In genomic region chr6:3651698-3652229, GRCh38 we compare ENCODE assay signal across 21 cellular contexts.
DNase-seq lines count a peak whose midpoint lies in the region; ATAC-seq, FAIRE-seq and TF ChIP-seq lines count a peak whose summit lies in the region.
"Had no signal": no experiment of that assay in that cellular context is flagged by ENCODE, and none has a peak within 500 bp of the region (broad histone marks: within the 10 kb centered on the region; RNA-seq: fewer than 3 reads in every experiment).

No MANE protein-coding gene starts in this region.

- TF ChIP-seq CTCF in K562 (IDR thresholded peaks at IDR 0.05 in 2 of 3, conservative IDR thresholded peaks at IDR 0.05 in 1 of 3; ENCODE audit: insufficient read depth in 2 of 3, low read depth in 1 of 3, low read length in 3 of 3), result no peak
- no peak for TF ChIP-seq CTCF in esophagus muscularis mucosa (IDR thresholded peaks at IDR 0.05)
- no peak for TF ChIP-seq CTCF in upper lobe of right lung (IDR thresholded peaks at IDR 0.05)
- TF ChIP-seq CTCF in Calu3 (IDR thresholded peaks at IDR 0.05; ENCODE audit: unreplicated experiment), result no peak

- in situ Hi-C loops in K562 (cut with MboI), result no loop called here

- CTCF ChIA-PET in CD8-positive, alpha-beta memory T cell (lab: Charles Lee), result no interaction called here
- CTCF ChIA-PET in K562 (lab: Yijun Ruan, JAX; ENCODE audit: low intra/inter-chr PET ratio) (no interaction called here), Calu3 (lab: Charles Lee) (no interaction called here)

- H3K9me3 ChIP-seq in CD8-positive, alpha-beta memory T cell (ENCODE audit: low read length), result no peaks in the 10 kb centered on the region
- H3K9me3 ChIP-seq in K562 (replicated peaks; ENCODE audit: control insufficient read depth, insufficient read depth, low read depth, low read length), result 0 out of 2 replicates have a peak, but pooled peaks cover 3% of the 10 kb centered on the region
- H3K9me3 ChIP-seq in esophagus muscularis mucosa, result no peaks in the 10 kb centered on the region
- H3K9me3 ChIP-seq in upper lobe of right lung, result no peaks in the 10 kb centered on the region
- H3K9me3 ChIP-seq: A549 had no signal

- H3K36me3 Mint-ChIP-seq in CD8-positive, alpha-beta memory T cell, result no peaks in the 10 kb centered on the region
- no peaks in the 10 kb centered on the region for H3K36me3 Mint-ChIP-seq in Calu3 (ENCODE audit: insufficient read depth, unreplicated experiment)
- no peaks in the 10 kb centered on the region for H3K36me3 Mint-ChIP-seq in stimulated activated effector memory CD8-positive, alpha-beta T cell treated with anti-CD3 and anti-CD28 coated beads, Interleukin-12 subunit alpha, Interleukin-12 subunit beta, amount 100 ng/mL, for 72 hours

- TF ChIP-seq EP300 in K562 (IDR thresholded peaks at IDR 0.05; ENCODE audit: low read length) (no peak), esophagus muscularis mucosa (IDR thresholded peaks at IDR 0.05) (no peak)

- H3K79me2 ChIP-seq in K562 (ENCODE audit: control insufficient read depth, insufficient read depth, low read length), result no peaks in the 10 kb centered on the region

- H2AFZ ChIP-seq in K562 (ENCODE audit: low read depth, low read length), result peak overlapping the region; percentile 91

- ATAC-seq in K562, result peak; percentile 54
- ATAC-seq in upper lobe of right lung, result peak; percentile 9
- ATAC-seq in stimulated activated effector memory CD8-positive, alpha-beta T cell treated with anti-CD3 and anti-CD28 coated beads, Interleukin-12 subunit alpha, Interleukin-12 subunit beta, amount 100 ng/mL, for 72 hours, result no peak
- ATAC-seq: A549; CD8-positive, alpha-beta T cell had no signal

- no peaks in the 10 kb centered on the region for H3K36me3 ChIP-seq in CD8-positive, alpha-beta memory T cell (ENCODE audit: insufficient read depth, low read length)
- H3K36me3 ChIP-seq in K562 (ENCODE audit: control insufficient read depth, insufficient read depth, low read length) (no peaks in the 10 kb centered on the region), esophagus muscularis mucosa (no peaks in the 10 kb centered on the region), upper lobe of right lung (no peaks in the 10 kb centered on the region)
- H3K36me3 ChIP-seq: BLaER1 treated with 17β-estradiol and CSF1 and Interleukin-3, amounts not matched to agents 10 nM and 100 nM had no signal

- H4K20me1 ChIP-seq in K562 (replicated peaks; ENCODE audit: control insufficient read depth, insufficient read depth, low read length), result no peaks in the 10 kb centered on the region
- H4K20me1 ChIP-seq: BLaER1 treated with 17β-estradiol and CSF1 and Interleukin-3, amounts not matched to agents 10 nM and 100 nM had no signal

- peaks cover 3 to 43% of the 10 kb centered on the region in 2 donors for H3K27me3 Mint-ChIP-seq in CD8-positive, alpha-beta memory T cell
- H3K27me3 Mint-ChIP-seq in Calu3 (ENCODE audit: unreplicated experiment), result peaks cover 60% of the 10 kb centered on the region

- H3K4me1 ChIP-seq in CD8-positive, alpha-beta memory T cell (ENCODE audit: insufficient read depth, low read length), result no peaks in the 10 kb centered on the region
- peaks cover 21 to 26% of the 10 kb centered on the region in 2 experiments for H3K4me1 ChIP-seq in K562 (replicated peaks in 1 of 2; ENCODE audit: control insufficient read depth in 2 of 2, insufficient read depth in 2 of 2, low read length in 2 of 2)
- H3K4me1 ChIP-seq in esophagus muscularis mucosa, result no peaks in the 10 kb centered on the region
- H3K4me1 ChIP-seq in upper lobe of right lung, result no peaks in the 10 kb centered on the region
- H3K4me1 ChIP-seq: A549 had no signal

- no peak for TF ChIP-seq RAD21 in K562 (CRISPR knock-in tag; conservative IDR thresholded peaks at IDR 0.05 in 1 of 2, IDR thresholded peaks at IDR 0.05 in 1 of 2)

- intact Hi-C loops in K562 (cut with micrococcal nuclease), result no loop called here
- intact Hi-C loops in esophagus muscularis mucosa (cut with DNase I), result no loop called here
- intact Hi-C loops in upper lobe of right lung (cut with DNase I), result no loop called here
- intact Hi-C loops in Calu3 (cut with micrococcal nuclease; ENCODE audit: unreplicated experiment), result no loop called here

- no peak overlapping the region for H3K4me3 Mint-ChIP-seq in CD8-positive, alpha-beta memory T cell
- H3K4me3 Mint-ChIP-seq in Calu3 (ENCODE audit: low read depth, unreplicated experiment), result no peak overlapping the region
- no peak overlapping the region for H3K4me3 Mint-ChIP-seq in stimulated activated effector memory CD8-positive, alpha-beta T cell treated with anti-CD3 and anti-CD28 coated beads, Interleukin-12 subunit alpha, Interleukin-12 subunit beta, amount 100 ng/mL, for 72 hours
- H3K4me3 Mint-ChIP-seq: B cell; CD4-positive, alpha-beta T cell; CD8-positive, alpha-beta T cell had no signal

- peak overlapping the region; percentile 67; a peak in 3 of 4 replicates for H3K9ac ChIP-seq in K562 (ENCODE audit: insufficient read depth in 1 of 2, low read depth in 2 of 2, low read length in 2 of 2)
- H3K9ac ChIP-seq: BLaER1 treated with 17β-estradiol and CSF1 and Interleukin-3, amounts not matched to agents 10 nM and 100 nM had no signal

- DNase-seq in CD8-positive, alpha-beta memory T cell, result no peak
- DNase-seq in K562 (ENCODE audit: extremely low read depth in 1 of 4, low spot score in 3 of 4), result no peak
- peak; percentile 42 for DNase-seq in esophagus muscularis mucosa (ENCODE audit: extremely low spot score)
- no peak for DNase-seq in upper lobe of right lung
- DNase-seq in NOMO-1 treated with dmso at 0.1 percent for 144 hours (lab: John Stamatoyannopoulos, UW; ENCODE audit: unreplicated experiment), result no peak
- no peak for DNase-seq in Calu3
- DNase-seq in stimulated activated effector memory CD8-positive, alpha-beta T cell treated with anti-CD3 and anti-CD28 coated beads, Interleukin-12 subunit alpha, Interleukin-12 subunit beta, amount 100 ng/mL, for 72 hours (ENCODE audit: low spot score in 2 of 2), result no peak
- DNase-seq: AML-193; CD4-positive, alpha-beta T cell; CD8-positive, alpha-beta T cell; COR-L47; DMS79 treated with DMSO at 0.1 percent for 48 hours; GF-D8 had no signal

- no peaks in the 10 kb centered on the region for H3K27me3 ChIP-seq in CD8-positive, alpha-beta memory T cell (ENCODE audit: insufficient read depth, low read length, poor library complexity, severe bottlenecking)
- H3K27me3 ChIP-seq in K562 (ENCODE audit: control insufficient read depth in 2 of 2, insufficient read depth in 2 of 2, low read length in 2 of 2), result no peaks in the 10 kb centered on the region
- no peaks in the 10 kb centered on the region for H3K27me3 ChIP-seq in esophagus muscularis mucosa
- H3K27me3 ChIP-seq in upper lobe of right lung, result no peaks in the 10 kb centered on the region
- H3K27me3 ChIP-seq: BLaER1 treated with 17β-estradiol and CSF1 and Interleukin-3, amounts not matched to agents 10 nM and 100 nM had no signal

- no peak overlapping the region for H3K27ac Mint-ChIP-seq in CD8-positive, alpha-beta memory T cell
- no peak overlapping the region for H3K27ac Mint-ChIP-seq in Calu3 (ENCODE audit: unreplicated experiment)
- no peak overlapping the region for H3K27ac Mint-ChIP-seq in stimulated activated effector memory CD8-positive, alpha-beta T cell treated with anti-CD3 and anti-CD28 coated beads, Interleukin-12 subunit alpha, Interleukin-12 subunit beta, amount 100 ng/mL, for 72 hours
- H3K27ac Mint-ChIP-seq: B cell; CD4-positive, alpha-beta T cell; CD8-positive, alpha-beta T cell had no signal

- POLR2A ChIA-PET in CD8-positive, alpha-beta memory T cell (lab: Charles Lee), result no interaction called here
- POLR2A ChIA-PET in K562 (lab: Yijun Ruan, JAX), result interaction anchor here (0.6 to 3.2 kb wide), 11 partner anchors 9 to 81 kb away, joined by 3 to 21 read pairs (median 3); no protein-coding TSS in a partner anchor

- FAIRE-seq in K562 (lab: Jason Lieb, UNC), result no peak
- FAIRE-seq: A549, D721Med, G401.6, GM12891 had no signal

- 38% methylated on average over 12 of the region's 12 CpGs for WGBS in K562 (ENCODE audit: insufficient coverage, low coverage, missing lambda C conversion rate)
- WGBS in esophagus muscularis mucosa, result 84% methylated on average over 9 of the region's 12 CpGs

- peaks cover 0 to 3% (median 0%) of the 10 kb centered on the region in 5 donors for H3K9me3 Mint-ChIP-seq in CD8-positive, alpha-beta memory T cell
- no peaks in the 10 kb centered on the region for H3K9me3 Mint-ChIP-seq in Calu3 (ENCODE audit: low read depth, unreplicated experiment)
- no peaks in the 10 kb centered on the region for H3K9me3 Mint-ChIP-seq in stimulated activated effector memory CD8-positive, alpha-beta T cell treated with anti-CD3 and anti-CD28 coated beads, Interleukin-12 subunit alpha, Interleukin-12 subunit beta, amount 100 ng/mL, for 72 hours
- H3K9me3 Mint-ChIP-seq: CD4-positive, alpha-beta T cell; CD8-positive, alpha-beta T cell had no signal

- peak overlapping the region; percentile 89 for H3K4me2 ChIP-seq in K562 (ENCODE audit: insufficient read depth, low read length)
- H3K4me2 ChIP-seq: A549; BLaER1 treated with 17β-estradiol and CSF1 and Interleukin-3, amounts not matched to agents 10 nM and 100 nM had no signal

- TF ChIP-seq POLR2A in K562 (conservative IDR thresholded peaks at IDR 0.05) (no peak), esophagus muscularis mucosa (IDR thresholded peaks at IDR 0.05; ENCODE audit: low read depth) (no peak)

- BruUV-seq in K562 (replicated peaks; lab: Mats Ljungman, UMichigan) (no TSS peak), Calu3 (replicated peaks; lab: Mats Ljungman, UMichigan) (no TSS peak)

- peak overlapping the region; percentile 54 for H3K27ac ChIP-seq in CD8-positive, alpha-beta memory T cell (ENCODE audit: low read depth, low read length)
- peak overlapping the region; percentile 88 for H3K27ac ChIP-seq in K562 (ENCODE audit: extremely low read depth, low read depth, low read length)
- H3K27ac ChIP-seq in esophagus muscularis mucosa (replicated peaks in 1 of 4), result no peak overlapping the region
- no peak overlapping the region for H3K27ac ChIP-seq in upper lobe of right lung
- H3K27ac ChIP-seq: 22Rv1; A549; BLaER1 treated with 17β-estradiol and CSF1 and Interleukin-3, amounts not matched to agents 10 nM and 100 nM; C4-2B had no signal

- no peak overlapping the region for H3K4me3 ChIP-seq in CD8-positive, alpha-beta memory T cell (ENCODE audit: low read length)
- H3K4me3 ChIP-seq in K562 (no peak overlapping the region), esophagus muscularis mucosa (no peak overlapping the region), upper lobe of right lung (no peak overlapping the region)
- H3K4me3 ChIP-seq: A549; BLaER1 treated with 17β-estradiol and CSF1 and Interleukin-3, amounts not matched to agents 10 nM and 100 nM had no signal

- no peaks in the 10 kb centered on the region for H3K4me1 Mint-ChIP-seq in CD8-positive, alpha-beta memory T cell
- H3K4me1 Mint-ChIP-seq in Calu3 (ENCODE audit: low read depth, unreplicated experiment), result no peaks in the 10 kb centered on the region
- H3K4me1 Mint-ChIP-seq in stimulated activated effector memory CD8-positive, alpha-beta T cell treated with anti-CD3 and anti-CD28 coated beads, Interleukin-12 subunit alpha, Interleukin-12 subunit beta, amount 100 ng/mL, for 72 hours, result no peaks in the 10 kb centered on the region
- H3K4me1 Mint-ChIP-seq: B cell had no signal

- no peaks in the 10 kb centered on the region for H3K9me1 ChIP-seq in K562 (ENCODE audit: control insufficient read depth, insufficient read depth, low read length)

TF ChIP-seq in K562, 482 proteins besides CTCF, POLR2A, EP300 and RAD21 (continues in another document):
- TF ChIP-seq ZNF445 (CRISPR knock-in tag; IDR thresholded peaks at IDR 0.05; ENCODE audit: low read depth), result no peak

Comparison
In these comparisons a context has a peak if more than half of its experiments do, and no peak if none do; other contexts are left out.
1. H3K27ac ChIP-seq: peak in CD8-positive, alpha-beta memory T cell (single experiment) and K562 (single experiment); none in esophagus muscularis mucosa (0 of 4) and upper lobe of right lung (single experiment).